1 cellular context compared by ENCODE assay signal in the genomic region with DNA sequence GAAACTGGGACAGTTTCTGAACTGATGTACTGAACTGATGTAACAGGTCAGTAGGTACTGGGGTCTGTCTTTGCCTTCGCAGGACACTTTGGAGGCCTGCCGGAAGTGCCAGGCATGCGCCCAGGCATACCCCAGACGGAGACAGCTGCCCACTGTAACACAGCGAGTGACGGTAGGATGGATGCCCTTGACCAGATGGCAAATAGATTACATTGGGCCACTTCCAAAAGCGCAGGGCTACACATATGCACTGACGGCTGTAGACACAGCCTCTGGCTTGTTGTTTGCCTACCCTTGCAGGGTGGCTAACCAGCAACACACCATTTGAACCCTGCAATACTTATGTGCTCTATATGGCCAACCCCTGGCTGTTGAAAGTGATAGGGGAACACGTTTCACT.
TF ChIP-seq lines count a peak whose summit lies in the region.

No MANE protein-coding gene starts in this region.

TF ChIP-seq in H1, 55 proteins besides CTCF, POLR2A, EP300 and RAD21 (continued from another document):
- TF ChIP-seq, protein P1, sequence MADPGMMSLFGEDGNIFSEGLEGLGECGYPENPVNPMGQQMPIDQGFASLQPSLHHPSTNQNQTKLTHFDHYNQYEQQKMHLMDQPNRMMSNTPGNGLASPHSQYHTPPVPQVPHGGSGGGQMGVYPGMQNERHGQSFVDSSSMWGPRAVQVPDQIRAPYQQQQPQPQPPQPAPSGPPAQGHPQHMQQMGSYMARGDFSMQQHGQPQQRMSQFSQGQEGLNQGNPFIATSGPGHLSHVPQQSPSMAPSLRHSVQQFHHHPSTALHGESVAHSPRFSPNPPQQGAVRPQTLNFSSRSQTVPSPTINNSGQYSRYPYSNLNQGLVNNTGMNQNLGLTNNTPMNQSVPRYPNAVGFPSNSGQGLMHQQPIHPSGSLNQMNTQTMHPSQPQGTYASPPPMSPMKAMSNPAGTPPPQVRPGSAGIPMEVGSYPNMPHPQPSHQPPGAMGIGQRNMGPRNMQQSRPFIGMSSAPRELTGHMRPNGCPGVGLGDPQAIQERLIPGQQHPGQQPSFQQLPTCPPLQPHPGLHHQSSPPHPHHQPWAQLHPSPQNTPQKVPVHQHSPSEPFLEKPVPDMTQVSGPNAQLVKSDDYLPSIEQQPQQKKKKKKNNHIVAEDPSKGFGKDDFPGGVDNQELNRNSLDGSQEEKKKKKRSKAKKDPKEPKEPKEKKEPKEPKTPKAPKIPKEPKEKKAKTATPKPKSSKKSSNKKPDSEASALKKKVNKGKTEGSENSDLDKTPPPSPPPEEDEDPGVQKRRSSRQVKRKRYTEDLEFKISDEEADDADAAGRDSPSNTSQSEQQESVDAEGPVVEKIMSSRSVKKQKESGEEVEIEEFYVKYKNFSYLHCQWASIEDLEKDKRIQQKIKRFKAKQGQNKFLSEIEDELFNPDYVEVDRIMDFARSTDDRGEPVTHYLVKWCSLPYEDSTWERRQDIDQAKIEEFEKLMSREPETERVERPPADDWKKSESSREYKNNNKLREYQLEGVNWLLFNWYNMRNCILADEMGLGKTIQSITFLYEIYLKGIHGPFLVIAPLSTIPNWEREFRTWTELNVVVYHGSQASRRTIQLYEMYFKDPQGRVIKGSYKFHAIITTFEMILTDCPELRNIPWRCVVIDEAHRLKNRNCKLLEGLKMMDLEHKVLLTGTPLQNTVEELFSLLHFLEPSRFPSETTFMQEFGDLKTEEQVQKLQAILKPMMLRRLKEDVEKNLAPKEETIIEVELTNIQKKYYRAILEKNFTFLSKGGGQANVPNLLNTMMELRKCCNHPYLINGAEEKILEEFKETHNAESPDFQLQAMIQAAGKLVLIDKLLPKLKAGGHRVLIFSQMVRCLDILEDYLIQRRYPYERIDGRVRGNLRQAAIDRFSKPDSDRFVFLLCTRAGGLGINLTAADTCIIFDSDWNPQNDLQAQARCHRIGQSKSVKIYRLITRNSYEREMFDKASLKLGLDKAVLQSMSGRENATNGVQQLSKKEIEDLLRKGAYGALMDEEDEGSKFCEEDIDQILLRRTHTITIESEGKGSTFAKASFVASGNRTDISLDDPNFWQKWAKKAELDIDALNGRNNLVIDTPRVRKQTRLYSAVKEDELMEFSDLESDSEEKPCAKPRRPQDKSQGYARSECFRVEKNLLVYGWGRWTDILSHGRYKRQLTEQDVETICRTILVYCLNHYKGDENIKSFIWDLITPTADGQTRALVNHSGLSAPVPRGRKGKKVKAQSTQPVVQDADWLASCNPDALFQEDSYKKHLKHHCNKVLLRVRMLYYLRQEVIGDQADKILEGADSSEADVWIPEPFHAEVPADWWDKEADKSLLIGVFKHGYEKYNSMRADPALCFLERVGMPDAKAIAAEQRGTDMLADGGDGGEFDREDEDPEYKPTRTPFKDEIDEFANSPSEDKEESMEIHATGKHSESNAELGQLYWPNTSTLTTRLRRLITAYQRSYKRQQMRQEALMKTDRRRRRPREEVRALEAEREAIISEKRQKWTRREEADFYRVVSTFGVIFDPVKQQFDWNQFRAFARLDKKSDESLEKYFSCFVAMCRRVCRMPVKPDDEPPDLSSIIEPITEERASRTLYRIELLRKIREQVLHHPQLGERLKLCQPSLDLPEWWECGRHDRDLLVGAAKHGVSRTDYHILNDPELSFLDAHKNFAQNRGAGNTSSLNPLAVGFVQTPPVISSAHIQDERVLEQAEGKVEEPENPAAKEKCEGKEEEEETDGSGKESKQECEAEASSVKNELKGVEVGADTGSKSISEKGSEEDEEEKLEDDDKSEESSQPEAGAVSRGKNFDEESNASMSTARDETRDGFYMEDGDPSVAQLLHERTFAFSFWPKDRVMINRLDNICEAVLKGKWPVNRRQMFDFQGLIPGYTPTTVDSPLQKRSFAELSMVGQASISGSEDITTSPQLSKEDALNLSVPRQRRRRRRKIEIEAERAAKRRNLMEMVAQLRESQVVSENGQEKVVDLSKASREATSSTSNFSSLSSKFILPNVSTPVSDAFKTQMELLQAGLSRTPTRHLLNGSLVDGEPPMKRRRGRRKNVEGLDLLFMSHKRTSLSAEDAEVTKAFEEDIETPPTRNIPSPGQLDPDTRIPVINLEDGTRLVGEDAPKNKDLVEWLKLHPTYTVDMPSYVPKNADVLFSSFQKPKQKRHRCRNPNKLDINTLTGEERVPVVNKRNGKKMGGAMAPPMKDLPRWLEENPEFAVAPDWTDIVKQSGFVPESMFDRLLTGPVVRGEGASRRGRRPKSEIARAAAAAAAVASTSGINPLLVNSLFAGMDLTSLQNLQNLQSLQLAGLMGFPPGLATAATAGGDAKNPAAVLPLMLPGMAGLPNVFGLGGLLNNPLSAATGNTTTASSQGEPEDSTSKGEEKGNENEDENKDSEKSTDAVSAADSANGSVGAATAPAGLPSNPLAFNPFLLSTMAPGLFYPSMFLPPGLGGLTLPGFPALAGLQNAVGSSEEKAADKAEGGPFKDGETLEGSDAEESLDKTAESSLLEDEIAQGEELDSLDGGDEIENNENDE (IDR thresholded peaks at IDR 0.05; ENCODE audit: insufficient replicate concordance, low read length): no peak
- TF ChIP-seq FOSL1 (IDR thresholded peaks at IDR 0.05; ENCODE audit: insufficient read depth, low read depth, low read length): no peak
